In genomic region chr2:197174539-197175094, GRCh38 we compare ENCODE assay signal across 12 cellular contexts.
DNase-seq lines count a peak whose midpoint lies in the region; ATAC-seq and TF ChIP-seq lines count a peak whose summit lies in the region.
"Had no signal": no experiment of that assay in that cellular context is flagged by ENCODE, and none has a peak within 500 bp of the region (broad histone marks: within the 10 kb centered on the region; RNA-seq: fewer than 3 reads in every experiment).

No MANE protein-coding gene starts in this region.

- H3K36me3 ChIP-seq in PC-3 (ENCODE audit: low read depth, low read length) (no peaks in the 10 kb centered on the region), gastrocnemius medialis (no peaks in the 10 kb centered on the region), osteoblast (ENCODE audit: insufficient read depth, low read length) (no peaks in the 10 kb centered on the region)
- H3K36me3 ChIP-seq: cardiac muscle cell had no signal

- POLR2A ChIA-PET in PC-3 (lab: Charles Lee; ENCODE audit: unreplicated experiment): interaction anchor here (0.5 to 1.0 kb wide), 2 partner anchors 15 to 93 kb away, joined by 7 to 9 read pairs; no protein-coding TSS in a partner anchor
- POLR2A ChIA-PET in WTC11 (lab: Charles Lee): no interaction called here

- H3K9me2 ChIP-seq in PC-3 (replicated peaks; ENCODE audit: low read length): no peaks in the 10 kb centered on the region

- TF ChIP-seq POLR2A in gastrocnemius medialis (IDR thresholded peaks at IDR 0.05): no peak

- H3K9me3 ChIP-seq in PC-3 (ENCODE audit: low read length): no peaks in the 10 kb centered on the region
- H3K9me3 ChIP-seq in gastrocnemius medialis: no peaks in the 10 kb centered on the region
- H3K9me3 ChIP-seq in osteoblast (ENCODE audit: low read depth, low read length): no peaks in the 10 kb centered on the region

- intact Hi-C loops in PC-3 (cut with micrococcal nuclease) (loop anchor here (1.0 to 10.0 kb wide), 4 partner anchors 15 to 250 kb away; partner anchors contain the start of gene PGAP1), gastrocnemius medialis (cut with DNase I; ENCODE audit: low total_unique reads) (no loop called here)

- no peaks in the 10 kb centered on the region for H3K79me2 ChIP-seq in PC-3 (ENCODE audit: low read length)
- no peaks in the 10 kb centered on the region for H3K79me2 ChIP-seq in osteoblast (ENCODE audit: insufficient read depth, low read length)

- H3K4me3 ChIP-seq in PC-3 (ENCODE audit: low read length) (no peak overlapping the region), gastrocnemius medialis (no peak overlapping the region), osteoblast (ENCODE audit: insufficient read depth, low read length) (no peak overlapping the region)
- H3K4me3 ChIP-seq: cardiac muscle cell, skin epidermis had no signal

- no peaks in the 10 kb centered on the region for H3K9me3 Mint-ChIP-seq in activated T-cell treated with anti-CD3 and anti-CD28 coated beads, Interleukin-2, amount 50 U/mL, for 4 hours
- no peaks in the 10 kb centered on the region for H3K9me3 Mint-ChIP-seq in central memory CD8-positive, alpha-beta T cell
- no peaks in the 10 kb centered on the region for H3K9me3 Mint-ChIP-seq in WTC11
- H3K9me3 Mint-ChIP-seq: nephron had no signal

- H3K9ac ChIP-seq in PC-3 (ENCODE audit: low read length): no peak overlapping the region

- H3K27ac ChIP-seq in PC-3 (ENCODE audit: low read length) (no peak overlapping the region), gastrocnemius medialis (no peak overlapping the region), osteoblast (ENCODE audit: low read depth, low read length) (no peak overlapping the region)
- H3K27ac ChIP-seq: cardiac muscle cell, skin epidermis had no signal

- TF ChIP-seq CTCF in PC-3 (conservative IDR thresholded peaks at IDR 0.05; ENCODE audit: low read depth, low read length) (no peak), gastrocnemius medialis (IDR thresholded peaks at IDR 0.05 in 4 of 5, conservative IDR thresholded peaks at IDR 0.05 in 1 of 5) (no peak), WTC11 (IDR thresholded peaks at IDR 0.05) (no peak), osteoblast (IDR thresholded peaks at IDR 0.05; ENCODE audit: extremely low read depth, low read depth, low read length) (no peak)

- no peaks in the 10 kb centered on the region for H3K27me3 ChIP-seq in PC-3 (ENCODE audit: low read length)
- no peaks in the 10 kb centered on the region for H3K27me3 ChIP-seq in gastrocnemius medialis
- no peaks in the 10 kb centered on the region for H3K27me3 ChIP-seq in osteoblast (ENCODE audit: insufficient read depth, low read length)
- H3K27me3 ChIP-seq: cardiac muscle cell had no signal

- H3K4me1 Mint-ChIP-seq in activated T-cell treated with anti-CD3 and anti-CD28 coated beads, Interleukin-2, amount 50 U/mL, for 4 hours (ENCODE audit: low read depth): peaks cover 63% of the 10 kb centered on the region
- H3K4me1 Mint-ChIP-seq in central memory CD8-positive, alpha-beta T cell: peaks cover 48% of the 10 kb centered on the region
- no peaks in the 10 kb centered on the region for H3K4me1 Mint-ChIP-seq in WTC11

- BruUV-seq in PC-3 (replicated peaks; lab: Mats Ljungman, UMichigan): no TSS peak

- peak overlapping the region; percentile 38 for H3K27ac Mint-ChIP-seq in central memory CD8-positive, alpha-beta T cell (ENCODE audit: low read depth)
- no peak overlapping the region for H3K27ac Mint-ChIP-seq in WTC11
- H3K27ac Mint-ChIP-seq: nephron had no signal

- CTCF ChIA-PET in PC-3 (lab: Charles Lee) (interaction anchor here (0.6 to 1.0 kb wide), 3 partner anchors 17 to 41 kb away, joined by 3 to 5 read pairs (median 4); no protein-coding TSS in a partner anchor), WTC11 (lab: Charles Lee) (no interaction called here)

- no peaks in the 10 kb centered on the region for H3F3A ChIP-seq in PC-3 (ENCODE audit: low read length, unreplicated experiment)

- H3K4me2 ChIP-seq in PC-3 (ENCODE audit: low read length) (no peak overlapping the region), osteoblast (ENCODE audit: insufficient read depth, low read length) (no peak overlapping the region)

- peak; percentile 48 to 97 for ATAC-seq in activated T-cell treated with anti-CD3 and anti-CD28 coated beads, Interleukin-2, amount 50 U/mL, for 4 hours
- peak; percentile 99 for ATAC-seq in PC-3
- no peak for ATAC-seq in central memory CD8-positive, alpha-beta T cell (replicated peaks; ENCODE audit: extremely low read depth, poor library complexity, severe bottlenecking)
- peak; percentile 50 to 93 for ATAC-seq in gastrocnemius medialis
- no peak for ATAC-seq in WTC11
- ATAC-seq in GM19397 (IDR thresholded peaks at IDR 0.05; ENCODE audit: unreplicated experiment): no peak

- H3K27me3 Mint-ChIP-seq in activated T-cell treated with anti-CD3 and anti-CD28 coated beads, Interleukin-2, amount 50 U/mL, for 4 hours (ENCODE audit: low read depth): no peaks in the 10 kb centered on the region
- no peaks in the 10 kb centered on the region for H3K27me3 Mint-ChIP-seq in central memory CD8-positive, alpha-beta T cell
- H3K27me3 Mint-ChIP-seq in WTC11 (ENCODE audit: low read depth): no peaks in the 10 kb centered on the region; the same call in 1 of the 2 replicates

- H4K20me1 ChIP-seq in PC-3 (ENCODE audit: low read length) (no peaks in the 10 kb centered on the region), osteoblast (ENCODE audit: insufficient read depth, low read length) (no peaks in the 10 kb centered on the region)

- no peak overlapping the region for H3K4me3 Mint-ChIP-seq in activated T-cell treated with anti-CD3 and anti-CD28 coated beads, Interleukin-2, amount 50 U/mL, for 4 hours
- no peak overlapping the region for H3K4me3 Mint-ChIP-seq in central memory CD8-positive, alpha-beta T cell
- no peak overlapping the region for H3K4me3 Mint-ChIP-seq in WTC11
- H3K4me3 Mint-ChIP-seq: nephron had no signal

- H3K36me3 Mint-ChIP-seq in activated T-cell treated with anti-CD3 and anti-CD28 coated beads, Interleukin-2, amount 50 U/mL, for 4 hours (ENCODE audit: insufficient read depth): peaks cover 11% of the 10 kb centered on the region
- peaks cover 13% of the 10 kb centered on the region for H3K36me3 Mint-ChIP-seq in central memory CD8-positive, alpha-beta T cell (ENCODE audit: insufficient read depth)
- H3K36me3 Mint-ChIP-seq in WTC11: no peaks in the 10 kb centered on the region

- H2AFZ ChIP-seq in PC-3 (ENCODE audit: low read length) (no peak overlapping the region), osteoblast (ENCODE audit: low read length) (no peak overlapping the region)

- no peak for DNase-seq in activated T-cell treated with anti-CD3 and anti-CD28 coated beads, Interleukin-2, amount 50 U/mL, for 4 hours
- no peak for DNase-seq in activated T-cell treated with anti-CD3 and anti-CD28 coated beads, Interleukin-2, amount 50 U/mL, for 1 hour
- DNase-seq in PC-3 (peak; percentile 86), gastrocnemius medialis (peak in 1 of 2 donors; percentile 61), WTC11 (ENCODE audit: low spot score) (no peak), osteoblast (ENCODE audit: insufficient read length, low spot score, missing footprints) (no peak)
- DNase-seq in central memory CD8-positive, alpha-beta T cell (ENCODE audit: low spot score in 2 of 2): no peak
- DNase-seq: NCI-H1105 treated with DMSO at 0.1 percent for 48 hours had no signal

- in situ Hi-C loops in gastrocnemius medialis (cut with MboI; ENCODE audit: low sequenced_read_pairs in 4 of 4): loop anchor here in 1 of 4 donors (10.0 kb wide), 1 partner anchor 60 kb away; no protein-coding TSS in a partner anchor

- H3K4me1 ChIP-seq in PC-3 (ENCODE audit: insufficient read depth, low read length) (peaks cover 25% of the 10 kb centered on the region), gastrocnemius medialis (peaks cover 7 to 8% of the 10 kb centered on the region in 2 donors), osteoblast (ENCODE audit: insufficient read depth, low read length) (peaks cover 15% of the 10 kb centered on the region)

TF ChIP-seq in WTC11, 78 proteins besides CTCF, POLR2A, EP300 and RAD21:
- TF ChIP-seq, protein P1, sequence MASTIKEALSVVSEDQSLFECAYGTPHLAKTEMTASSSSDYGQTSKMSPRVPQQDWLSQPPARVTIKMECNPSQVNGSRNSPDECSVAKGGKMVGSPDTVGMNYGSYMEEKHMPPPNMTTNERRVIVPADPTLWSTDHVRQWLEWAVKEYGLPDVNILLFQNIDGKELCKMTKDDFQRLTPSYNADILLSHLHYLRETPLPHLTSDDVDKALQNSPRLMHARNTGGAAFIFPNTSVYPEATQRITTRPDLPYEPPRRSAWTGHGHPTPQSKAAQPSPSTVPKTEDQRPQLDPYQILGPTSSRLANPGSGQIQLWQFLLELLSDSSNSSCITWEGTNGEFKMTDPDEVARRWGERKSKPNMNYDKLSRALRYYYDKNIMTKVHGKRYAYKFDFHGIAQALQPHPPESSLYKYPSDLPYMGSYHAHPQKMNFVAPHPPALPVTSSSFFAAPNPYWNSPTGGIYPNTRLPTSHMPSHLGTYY (CRISPR knock-in tag; IDR thresholded peaks at IDR 0.05): no peak
- no peak for TF ChIP-seq NFATC4 (CRISPR knock-in tag; IDR thresholded peaks at IDR 0.05)
- no peak for TF ChIP-seq ZNF317 (CRISPR knock-in tag; IDR thresholded peaks at IDR 0.05; ENCODE audit: borderline replicate concordance, low read depth)
- TF ChIP-seq ZNF138 (CRISPR knock-in tag; conservative IDR thresholded peaks at IDR 0.05): no peak

Comparison
In these comparisons a context has a peak if more than half of its experiments do, and no peak if none do; other contexts are left out.
1. ATAC-seq: peak in activated T-cell treated with anti-CD3 and anti-CD28 coated beads, Interleukin-2, amount 50 U/mL, for 4 hours (2 of 2), PC-3 (single experiment) and gastrocnemius medialis (2 of 2); none in central memory CD8-positive, alpha-beta T cell (single experiment), WTC11 (single experiment) and GM19397 (single experiment).